8 cellular contexts compared by ENCODE assay signal in genomic region chr5:140401362-140402257, GRCh38. TPM values are rescaled to one million over a fixed set of nuclear protein-coding genes. Genes with fewer than 3 reads are reported as not detected.
DNase-seq lines count a peak whose midpoint lies in the region; ATAC-seq and TF ChIP-seq lines count a peak whose summit lies in the region.

ANKHD1 (plus strand) TSS chr5:140401833; CDS start chr5:140401968, 135 bp downstream.

- H3K4me3 ChIP-seq in dorsolateral prefrontal cortex (peak within 1 kb of the TSS; percentile 69 to 100 (median 98)), liver (ENCODE audit: low read depth in 1 of 3, low read length in 3 of 3) (peak within 1 kb of the TSS; percentile 90 to 98 (median 91))

- H3K27me3 Mint-ChIP-seq in CD14-positive monocyte (ENCODE audit: low read depth in 3 of 3) = no peaks in the 10 kb centered on the region

- ATAC-seq in GM19397 (IDR thresholded peaks at IDR 0.05; ENCODE audit: unreplicated experiment) (peak; percentile 85), HG03571 (IDR thresholded peaks at IDR 0.05; ENCODE audit: unreplicated experiment) (peak; percentile 88)

- H3K36me3 Mint-ChIP-seq in CD14-positive monocyte = peaks cover 8 to 21% of the 10 kb centered on the region in 2 donors

- DNase-seq in CD14-positive monocyte (ENCODE audit: low spot score) (peak; percentile 99), NCI-H82 (lab: John Stamatoyannopoulos, UW) (peak; percentile 100), dorsolateral prefrontal cortex (peak; percentile 95 to 99 (median 99))
- peak; percentile 93 to 95 for DNase-seq in activated CD4-positive, alpha-beta T cell treated with anti-CD3 and anti-CD28 coated beads, Interleukin-2, amount 50 U/mL, for 48 hours
- peak; percentile 90 to 97 for DNase-seq in stimulated activated CD4-positive, alpha-beta T cell treated with anti-CD3 and anti-CD28 coated beads, Interleukin-4, amount 100 ng/mL, for 4 hours

- peaks cover 1 to 28% (median 19%) of the 10 kb centered on the region in 4 donors for H3K4me1 ChIP-seq in liver (ENCODE audit: control insufficient read depth in 4 of 4, insufficient read depth in 4 of 4, low read length in 3 of 4)

- no peaks in the 10 kb centered on the region for H3K9me3 Mint-ChIP-seq in CD14-positive monocyte

- peak within 1 kb of the TSS; percentile 82 to 100 (median 97) for H3K27ac ChIP-seq in dorsolateral prefrontal cortex
- peak within 1 kb of the TSS; percentile 92 to 98 for H3K27ac ChIP-seq in liver (ENCODE audit: low read depth in 1 of 2, low read length in 2 of 2)

- intact Hi-C loops in CD14-positive monocyte (cut with micrococcal nuclease) = loop anchor here in 1 of 2 donors (5.0 to 10.0 kb wide), 3 partner anchors 143 to 311 kb away; partner anchors contain the start of genes EIF4EBP3, IK and NDUFA2
- intact Hi-C loops in dorsolateral prefrontal cortex (cut with DNase I) = loop anchor here (2.0 to 10.0 kb wide), 7 partner anchors 39 to 293 kb away; partner anchors contain the start of genes APBB3 (in 2 of the 2), IK (in 2 of the 2), NDUFA2 (in 2 of the 2) and SLC35A4 (in 2 of the 2)

- H3K9ac ChIP-seq in liver (ENCODE audit: low read depth in 1 of 2, low read length in 2 of 2) = peak within 1 kb of the TSS; percentile 76 to 95

- H3K27ac Mint-ChIP-seq in CD14-positive monocyte = peak within 1 kb of the TSS in 2 of 7 donors; percentile 92 to 93

- TF ChIP-seq CTCF in CD14-positive monocyte (IDR thresholded peaks at IDR 0.05) (no peak), dorsolateral prefrontal cortex (IDR thresholded peaks at IDR 0.05 in 54 of 56, conservative IDR thresholded peaks at IDR 0.05 in 2 of 56; ENCODE audit: low read depth in 1 of 56, partially characterized antibody in 56 of 56) (peak in 38 of 56 donors; percentile 6 to 59 (median 30)), liver (IDR thresholded peaks at IDR 0.05; ENCODE audit: low read depth, low read length, missing input control) (no peak)

- peak in 1 of 2 donors; percentile 11 for TF ChIP-seq RAD21 in liver (IDR thresholded peaks at IDR 0.05)

- under 1% methylated on average over 83 of the region's 83 CpGs for WGBS in liver

- no peaks in the 10 kb centered on the region for H3K36me3 ChIP-seq in liver (ENCODE audit: control insufficient read depth in 4 of 4, insufficient read depth in 3 of 4, low read depth in 1 of 4, low read length in 3 of 4)

- H3K4me1 Mint-ChIP-seq in CD14-positive monocyte = peaks cover 32% of the 10 kb centered on the region

- H3K9me3 ChIP-seq in liver (ENCODE audit: control insufficient read depth in 4 of 4, low read length in 3 of 4) = no peaks in the 10 kb centered on the region

- H3K27me3 ChIP-seq in dorsolateral prefrontal cortex = no peaks in the 10 kb centered on the region
- H3K27me3 ChIP-seq in liver (ENCODE audit: control insufficient read depth in 4 of 4, insufficient read depth in 4 of 4, low read length in 3 of 4) = no peaks in the 10 kb centered on the region

- no peak within 1 kb of the TSS for H3K4me3 Mint-ChIP-seq in CD14-positive monocyte

TF ChIP-seq in liver, 16 proteins besides CTCF, POLR2A, EP300 and RAD21:
- peak; percentile 30 for TF ChIP-seq MAX (IDR thresholded peaks at IDR 0.05)
- peak; percentile 82 to 95 for TF ChIP-seq GABPA (IDR thresholded peaks at IDR 0.05 in 1 of 2, conservative IDR thresholded peaks at IDR 0.05 in 1 of 2)
- no peak for TF ChIP-seq HNF4G (IDR thresholded peaks at IDR 0.05)
- TF ChIP-seq ATF3 (IDR thresholded peaks at IDR 0.05) = no peak
- no peak for TF ChIP-seq FOXA1 (IDR thresholded peaks at IDR 0.05)
- TF ChIP-seq SP1 (IDR thresholded peaks at IDR 0.05) = peak; percentile 99
- peak; percentile 92 for TF ChIP-seq YY1 (IDR thresholded peaks at IDR 0.05)
- TF ChIP-seq HNF4A (conservative IDR thresholded peaks at IDR 0.05) = peak in 1 of 2 donors; percentile 6
- TF ChIP-seq RXRA (IDR thresholded peaks at IDR 0.05) = peak; percentile 48 to 79
- TF ChIP-seq NR2F2 (IDR thresholded peaks at IDR 0.05) = peak; percentile 81
- peak; percentile 81 for TF ChIP-seq REST (IDR thresholded peaks at IDR 0.05)
- TF ChIP-seq TAF1 (conservative IDR thresholded peaks at IDR 0.05) = peak; percentile 85
- TF ChIP-seq ZBTB33 (IDR thresholded peaks at IDR 0.05) = peak; percentile 77
- peak in 1 of 2 donors; percentile 11 for TF ChIP-seq JUND (IDR thresholded peaks at IDR 0.05)
- TF ChIP-seq FOXA2 (IDR thresholded peaks at IDR 0.05) = no peak
- TF ChIP-seq EGR1 (IDR thresholded peaks at IDR 0.05; ENCODE audit: low read depth in 2 of 2) = peak in 1 of 2 donors; percentile 7
TF ChIP-seq in liver: peak in this region for 12.

RNA-seq across cellular contexts. Expression of gene ANKHD1, which starts in this region (rescaled TPM):
- polyA plus RNA-seq in CD14-positive monocyte = 10 to 100 TPM; 29.0 to 43.6 TPM
- total RNA-seq in dorsolateral prefrontal cortex = 100 to 1,000 TPM in 115 of 120 experiments, 10 to 100 TPM in 5; 85.6 to 158 (median 124) TPM
- total RNA-seq in liver = 100 to 1,000 TPM in 1 of 2 donors, 10 to 100 TPM in 1; 83.5 to 116 TPM
- 10 to 100 TPM; 33.2 to 36.7 TPM for polyA plus RNA-seq in liver

Comparison
In these comparisons a context has a peak if more than half of its experiments do, and no peak if none do; other contexts are left out.
1. Peak in every context shown above with its lines: DNase-seq, ATAC-seq, H3K4me3 ChIP-seq and H3K27ac ChIP-seq.
2. CTCF ChIP-seq: peak in dorsolateral prefrontal cortex (38 of 56); none in CD14-positive monocyte (single experiment) and liver (single experiment).